ENCODE assay signal across 19 cellular contexts in genomic region chr16:66376114-66376513, GRCh38. TPM values are rescaled to one million over a fixed set of nuclear protein-coding genes. Genes with fewer than 3 reads are reported as not detected.
"Had no signal": no experiment of that assay in that cellular context is flagged by ENCODE, and none has a peak within 500 bp of the region (broad histone marks: within the 10 kb centered on the region; RNA-seq: fewer than 3 reads in every experiment).

No MANE protein-coding gene starts in this region.

- FAIRE-seq: colon, keratinocyte had no signal

- H3K9me3 ChIP-seq: SK-N-SH, upper lobe of right lung had no signal

- H3K9ac ChIP-seq: SK-N-SH had no signal

- H3K27me3 ChIP-seq: upper lobe of right lung had no signal

- H3K4me3 Mint-ChIP-seq: activated CD4-positive, alpha-beta memory T cell treated with anti-CD3 and anti-CD28 coated beads, Interleukin-2, amount 10 ng/mL, durations not matched to agents 7 days and 5 days; activated naive CD4-positive, alpha-beta T cell treated with anti-CD3 and anti-CD28 coated beads for 36 hours; activated T-cell treated with anti-CD3 and anti-CD28 coated beads, Interleukin-2, amount 50 U/mL, for 24 hours; brain; natural killer cell treated with Interleukin-12 subunit alpha and Interleukin-12 subunit beta and Interleukin-15 and Interleukin-18, amount 100 ng/mL, for 72 hours; stimulated activated naive CD8-positive, alpha-beta T cell treated with anti-CD3 and anti-CD28 coated beads, Interleukin-15, amount 100 ng/mL, for 72 hours had no signal

- H3K36me3 Mint-ChIP-seq: brain; natural killer cell treated with Interleukin-12 subunit alpha and Interleukin-12 subunit beta and Interleukin-15 and Interleukin-18, amount 100 ng/mL, for 72 hours had no signal

- H3K4me2 ChIP-seq: SK-N-SH had no signal

- H3K36me3 ChIP-seq: upper lobe of right lung had no signal

- DNase-seq: activated CD4-positive, alpha-beta memory T cell treated with anti-CD3 and anti-CD28 coated beads, Interleukin-2, amount 10 ng/mL, durations not matched to agents 7 days and 5 days; activated CD4-positive, alpha-beta T cell treated with anti-CD3 and anti-CD28 coated beads for 48 hours; activated CD4-positive, CD25-positive, alpha-beta regulatory T cell; activated naive CD4-positive, alpha-beta T cell treated with anti-CD3 and anti-CD28 coated beads for 36 hours; activated T-cell treated with anti-CD3 and anti-CD28 coated beads, Interleukin-2, amount 50 U/mL, for 24 hours; anterior cingulate cortex; central memory CD4-positive, alpha-beta T cell; retina; SK-N-SH; stimulated activated CD4-positive, alpha-beta T cell treated with anti-CD3 and anti-CD28 coated beads, Interleukin-2, amount 100 ng/mL, for 48 hours; stimulated activated naive CD8-positive, alpha-beta T cell treated with anti-CD3 and anti-CD28 coated beads, Interleukin-15, amount 100 ng/mL, for 72 hours; T1000; upper lobe of right lung had no signal

- H3K4me1 Mint-ChIP-seq: activated CD4-positive, alpha-beta memory T cell treated with anti-CD3 and anti-CD28 coated beads, Interleukin-2, amount 10 ng/mL, durations not matched to agents 7 days and 5 days; brain; stimulated activated naive CD8-positive, alpha-beta T cell treated with anti-CD3 and anti-CD28 coated beads, Interleukin-15, amount 100 ng/mL, for 72 hours had no signal

- ATAC-seq: natural killer cell treated with Interleukin-12 subunit alpha and Interleukin-12 subunit beta and Interleukin-15 and Interleukin-18, amount 100 ng/mL, for 72 hours; stimulated activated naive CD8-positive, alpha-beta T cell treated with anti-CD3 and anti-CD28 coated beads, Interleukin-15, amount 100 ng/mL, for 72 hours had no signal

- H3K27ac Mint-ChIP-seq: activated CD4-positive, alpha-beta memory T cell treated with anti-CD3 and anti-CD28 coated beads, Interleukin-2, amount 10 ng/mL, durations not matched to agents 7 days and 5 days; activated naive CD4-positive, alpha-beta T cell treated with anti-CD3 and anti-CD28 coated beads for 36 hours; activated T-cell treated with anti-CD3 and anti-CD28 coated beads, Interleukin-2, amount 50 U/mL, for 24 hours; stimulated activated naive CD8-positive, alpha-beta T cell treated with anti-CD3 and anti-CD28 coated beads, Interleukin-15, amount 100 ng/mL, for 72 hours had no signal

- H3K27ac ChIP-seq: upper lobe of right lung had no signal

- H3K9me3 Mint-ChIP-seq: activated naive CD4-positive, alpha-beta T cell treated with anti-CD3 and anti-CD28 coated beads for 36 hours; activated T-cell treated with anti-CD3 and anti-CD28 coated beads, Interleukin-2, amount 50 U/mL, for 24 hours had no signal

- H3K4me3 ChIP-seq: skin epidermis, upper lobe of right lung had no signal

- H3K27me3 Mint-ChIP-seq: activated CD4-positive, alpha-beta memory T cell treated with anti-CD3 and anti-CD28 coated beads, Interleukin-2, amount 10 ng/mL, durations not matched to agents 7 days and 5 days; brain; stimulated activated naive CD8-positive, alpha-beta T cell treated with anti-CD3 and anti-CD28 coated beads, Interleukin-15, amount 100 ng/mL, for 72 hours had no signal

RNA-seq across cellular contexts. Expression of gene CDH5, which starts 9.6 kb away (rescaled TPM):
- total RNA-seq: activated CD4-positive, alpha-beta memory T cell treated with anti-CD3 and anti-CD28 coated beads, Interleukin-2, amount 10 ng/mL, durations not matched to agents 7 days and 5 days; activated naive CD4-positive, alpha-beta T cell treated with anti-CD3 and anti-CD28 coated beads for 36 hours; natural killer cell treated with Interleukin-12 subunit alpha and Interleukin-12 subunit beta and Interleukin-15 and Interleukin-18, amount 100 ng/mL, for 72 hours; T-helper 1 cell treated with Interleukin-12 subunit alpha and Interleukin-12 subunit beta and Interleukin-4 antibody, amounts not matched to agents 30 ng/mL and 1 ng/mL, for 36 hours had no signal
- polyA plus RNA-seq: SK-N-SH had no signal

RNA-seq across cellular contexts. Expression of gene BEAN1, which starts 51.0 kb away (rescaled TPM):
- total RNA-seq: activated CD4-positive, alpha-beta memory T cell treated with anti-CD3 and anti-CD28 coated beads, Interleukin-2, amount 10 ng/mL, durations not matched to agents 7 days and 5 days; activated naive CD4-positive, alpha-beta T cell treated with anti-CD3 and anti-CD28 coated beads for 36 hours; natural killer cell treated with Interleukin-12 subunit alpha and Interleukin-12 subunit beta and Interleukin-15 and Interleukin-18, amount 100 ng/mL, for 72 hours; T-helper 1 cell treated with Interleukin-12 subunit alpha and Interleukin-12 subunit beta and Interleukin-4 antibody, amounts not matched to agents 30 ng/mL and 1 ng/mL, for 36 hours had no signal
